Comparison of ENCODE assay signal across 17 cellular contexts in the genomic region with DNA sequence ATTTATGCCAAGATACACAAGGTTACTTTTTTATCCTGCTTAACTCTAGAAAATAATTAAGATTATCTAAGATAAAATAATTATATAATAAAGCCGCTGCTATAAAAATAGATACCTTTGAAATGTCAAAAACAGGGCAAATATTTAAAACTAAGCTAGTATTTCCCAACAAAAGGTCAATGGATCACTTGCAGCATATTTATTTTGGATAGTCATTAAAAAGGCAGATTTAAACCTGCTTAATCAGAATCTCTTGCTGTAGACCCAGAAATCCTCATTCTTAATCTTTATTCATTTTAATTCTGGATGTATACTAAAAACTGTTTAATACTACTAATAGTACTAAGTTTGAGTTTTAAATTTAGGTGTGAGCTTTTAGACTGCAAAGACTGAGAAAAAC.
DNase-seq lines count a peak whose midpoint lies in the region.
"Had no signal": no experiment of that assay in that cellular context is flagged by ENCODE, and none has a peak within 500 bp of the region (broad histone marks: within the 10 kb centered on the region; RNA-seq: fewer than 3 reads in every experiment).

No MANE protein-coding gene starts in this region.

- H3K36me3 ChIP-seq in HAP-1 (replicated peaks) (no peaks in the 10 kb centered on the region; the same call in 1 of the 2 replicates), HUES6 (ENCODE audit: control insufficient read depth, insufficient read depth, low read length) (no peaks in the 10 kb centered on the region), iPS-18a (ENCODE audit: control insufficient read depth, low read depth, low read length) (no peaks in the 10 kb centered on the region)
- H3K36me3 ChIP-seq: BE2C had no signal

- H3K9ac ChIP-seq in HUES6 (ENCODE audit: low read length) (no peak overlapping the region), iPS-18a (ENCODE audit: low read length) (no peak overlapping the region)

- H3K27me3 ChIP-seq in HAP-1 (ENCODE audit: low read depth) (no peaks in the 10 kb centered on the region), HUES6 (ENCODE audit: control insufficient read depth, insufficient read depth, low read length) (no peaks in the 10 kb centered on the region), iPS-18a (ENCODE audit: control insufficient read depth, insufficient read depth, low read length) (no peaks in the 10 kb centered on the region)
- H3K27me3 ChIP-seq: BE2C had no signal

- no peaks in the 10 kb centered on the region for H3K4me1 Mint-ChIP-seq in activated CD4-positive, alpha-beta T cell treated with anti-CD3 and anti-CD28 coated beads, Interleukin-2, amount 10 ng/mL, durations not matched to agents 24 days and 14 days
- H3K4me1 Mint-ChIP-seq: IgD-negative memory B cell had no signal

- no peaks in the 10 kb centered on the region for H3K9me3 ChIP-seq in HAP-1
- H3K9me3 ChIP-seq in HUES6 (ENCODE audit: control insufficient read depth, insufficient read depth, low read depth, low read length): no peaks in the 10 kb centered on the region
- no peaks in the 10 kb centered on the region for H3K9me3 ChIP-seq in iPS-18a (ENCODE audit: control insufficient read depth, low read depth, low read length)
- H3K9me3 ChIP-seq: BE2C had no signal

- DNase-seq in HAP-1 (ENCODE audit: low spot score in 2 of 2) (no peak), COLO668 (lab: John Stamatoyannopoulos, UW; ENCODE audit: unreplicated experiment) (no peak), ureter (ENCODE audit: low spot score) (no peak), epidermal melanocyte (ENCODE audit: insufficient read length, low spot score) (no peak)
- DNase-seq in activated CD4-positive, alpha-beta T cell treated with anti-CD3 and anti-CD28 coated beads, Interleukin-2, amount 10 ng/mL, durations not matched to agents 24 days and 14 days: no peak
- DNase-seq: ACHN; BE2C; C1 segment of cervical spinal cord; CD4-positive, alpha-beta T cell; DMS153; DMS79 treated with DMSO at 0.1 percent for 48 hours; GF-D8; Karpas-422; KBM-7 had no signal

- peaks cover 5% of the 10 kb centered on the region for H3K27me3 Mint-ChIP-seq in activated CD4-positive, alpha-beta T cell treated with anti-CD3 and anti-CD28 coated beads, Interleukin-2, amount 10 ng/mL, durations not matched to agents 24 days and 14 days

- H3K36me3 Mint-ChIP-seq in activated CD4-positive, alpha-beta T cell treated with anti-CD3 and anti-CD28 coated beads, Interleukin-2, amount 10 ng/mL, durations not matched to agents 24 days and 14 days (ENCODE audit: low read depth): no peaks in the 10 kb centered on the region
- H3K36me3 Mint-ChIP-seq: IgD-negative memory B cell had no signal

- H3K9me3 Mint-ChIP-seq in activated CD4-positive, alpha-beta T cell treated with anti-CD3 and anti-CD28 coated beads, Interleukin-2, amount 10 ng/mL, durations not matched to agents 24 days and 14 days: no peaks in the 10 kb centered on the region
- H3K9me3 Mint-ChIP-seq: CD4-positive, alpha-beta T cell; IgD-negative memory B cell had no signal

- peaks cover 59% of the 10 kb centered on the region for H3K4me1 ChIP-seq in HAP-1
- peaks cover 40% of the 10 kb centered on the region for H3K4me1 ChIP-seq in HUES6 (ENCODE audit: control insufficient read depth, insufficient read depth, low read length)
- peaks cover 37% of the 10 kb centered on the region for H3K4me1 ChIP-seq in iPS-18a (ENCODE audit: control insufficient read depth, low read depth, low read length)
- H3K4me1 ChIP-seq: BE2C had no signal

- in situ Hi-C loops in HAP-1 (cut with MboI; ENCODE audit: low sequenced_read_pairs): loop anchor here (25.0 kb wide), 1 partner anchor 166 kb away; no protein-coding TSS in a partner anchor

- H3K4me3 ChIP-seq in HAP-1: peak overlapping the region; percentile 10
- no peak overlapping the region for H3K4me3 ChIP-seq in HUES6 (ENCODE audit: low read depth, low read length)
- no peak overlapping the region for H3K4me3 ChIP-seq in iPS-18a (ENCODE audit: low read length)

- intact Hi-C loops in activated CD4-positive, alpha-beta T cell treated with anti-CD3 and anti-CD28 coated beads, Interleukin-2, amount 10 ng/mL, durations not matched to agents 24 days and 14 days (cut with micrococcal nuclease): no loop called here

- no peak overlapping the region for H3K4me3 Mint-ChIP-seq in activated CD4-positive, alpha-beta T cell treated with anti-CD3 and anti-CD28 coated beads, Interleukin-2, amount 10 ng/mL, durations not matched to agents 24 days and 14 days
- H3K4me3 Mint-ChIP-seq: CD4-positive, alpha-beta T cell; IgD-negative memory B cell had no signal

- H3K27ac ChIP-seq in HUES6 (ENCODE audit: low read depth, low read length): peak overlapping the region; percentile 70
- H3K27ac ChIP-seq in iPS-18a (ENCODE audit: low read length): peak overlapping the region; percentile 62

- no peak overlapping the region for H3K27ac Mint-ChIP-seq in activated CD4-positive, alpha-beta T cell treated with anti-CD3 and anti-CD28 coated beads, Interleukin-2, amount 10 ng/mL, durations not matched to agents 24 days and 14 days
- H3K27ac Mint-ChIP-seq: CD4-positive, alpha-beta T cell; IgD-negative memory B cell had no signal
